In the genomic region with DNA sequence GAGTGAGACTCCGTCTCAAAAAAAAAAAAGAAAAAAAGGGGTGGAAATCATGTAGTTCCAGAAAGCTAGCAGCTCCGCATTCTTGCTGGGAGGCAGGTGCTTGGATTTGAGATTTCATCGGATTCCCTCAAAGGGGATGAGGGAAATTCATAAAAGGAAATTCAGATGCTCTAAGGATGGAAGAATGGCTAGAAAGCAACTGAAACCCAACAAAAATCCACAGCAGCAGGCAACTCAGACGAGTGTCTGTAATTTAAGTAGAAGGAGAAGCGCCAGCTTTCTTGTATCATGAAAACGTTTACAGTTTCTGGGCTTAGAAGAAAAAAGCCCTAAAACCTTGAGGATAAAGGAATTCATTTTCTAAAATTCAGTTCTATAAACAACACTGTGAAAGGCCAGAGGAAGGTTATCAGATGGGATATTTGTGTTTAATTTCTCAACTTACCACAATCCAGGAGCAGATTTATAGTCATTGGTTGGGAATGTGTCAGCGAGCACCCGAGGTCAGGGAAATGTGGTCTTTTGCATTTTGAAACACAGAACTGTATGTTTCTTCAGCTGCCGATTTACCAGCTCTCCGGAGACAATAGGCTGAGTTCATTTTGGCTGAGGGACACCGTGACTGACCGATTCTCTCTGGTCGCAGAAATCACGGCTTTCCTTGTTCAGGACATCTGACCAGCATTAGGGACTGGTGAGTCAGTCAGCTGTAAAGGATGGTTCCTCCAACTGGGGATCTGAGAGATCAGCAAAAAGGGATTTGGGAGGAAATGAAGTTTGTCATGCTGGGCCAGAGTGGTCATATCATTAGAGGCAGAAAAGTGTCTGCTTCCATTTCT, we compare ENCODE assay signal across 10 cellular contexts.
A peak's percentile ranks its signal among the peaks of the same experiment; 100 is the strongest.
DNase-seq lines count a peak whose midpoint lies in the region; ATAC-seq, FAIRE-seq and TF ChIP-seq lines count a peak whose summit lies in the region.
"Had no signal": no experiment of that assay in that cellular context is flagged by ENCODE, and none has a peak within 500 bp of the region (broad histone marks: within the 10 kb centered on the region; RNA-seq: fewer than 3 reads in every experiment).

No MANE protein-coding gene starts in this region.

- H3K9me3 Mint-ChIP-seq in Calu3 (ENCODE audit: low read depth, unreplicated experiment): no peaks in the 10 kb centered on the region

- H3K27ac Mint-ChIP-seq in Calu3 (ENCODE audit: unreplicated experiment): peak overlapping the region; percentile 92

- intact Hi-C loops in Calu3 (cut with micrococcal nuclease; ENCODE audit: unreplicated experiment): loop anchor here (5.0 kb wide), 1 partner anchor 40 kb away; no protein-coding TSS in a partner anchor

- H3K4me3 ChIP-seq in foreskin fibroblast (ENCODE audit: low read depth in 1 of 2, low read length in 2 of 2): peak overlapping the region in 1 of 2 donors; percentile 1

- BruUV-seq in Calu3 (replicated peaks; lab: Mats Ljungman, UMichigan): no TSS peak

- peaks cover 6% of the 10 kb centered on the region for H3K36me3 Mint-ChIP-seq in Calu3 (ENCODE audit: insufficient read depth, unreplicated experiment)

- FAIRE-seq in TTC549 (lab: Jason Lieb, UNC): peak; percentile 98

- CTCF ChIA-PET in Calu3 (lab: Charles Lee): interaction anchor here (0.6 to 1.4 kb wide), 8 partner anchors 16 to 126 kb away, joined by 3 to 9 read pairs (median 3); no protein-coding TSS in a partner anchor

- peaks cover 33% of the 10 kb centered on the region for H3K4me1 Mint-ChIP-seq in Calu3 (ENCODE audit: low read depth, unreplicated experiment)

- H3K27me3 Mint-ChIP-seq in Calu3 (ENCODE audit: unreplicated experiment): no peaks in the 10 kb centered on the region

- ATAC-seq in GM21360 (IDR thresholded peaks at IDR 0.05; ENCODE audit: unreplicated experiment): no peak

- no peak for TF ChIP-seq CTCF in Calu3 (IDR thresholded peaks at IDR 0.05; ENCODE audit: unreplicated experiment)
- TF ChIP-seq CTCF in foreskin fibroblast (IDR thresholded peaks at IDR 0.05; ENCODE audit: low read depth, low read length): no peak

- peak overlapping the region; percentile 41 for H3K4me3 Mint-ChIP-seq in Calu3 (ENCODE audit: low read depth, unreplicated experiment)

- DNase-seq in Calu3 (peak; percentile 33), foreskin fibroblast (peak; percentile 98), pulmonary artery endothelial cell (ENCODE audit: low read depth, low spot score) (peak; percentile 78), mesenteric fat pad (ENCODE audit: low spot score) (no peak), NCI-H526 treated with DMSO at 0.1 percent for 48 hours (lab: John Stamatoyannopoulos, UW) (no peak), NAMALWA (ENCODE audit: low spot score) (no peak)
- DNase-seq: activated gamma-delta T cell treated with Interleukin-2 at 50 U/mL for 16 hours, NCI-H774 had no signal

Comparison
In these comparisons a context has a peak if more than half of its experiments do, and no peak if none do; other contexts are left out.
1. DNase-seq: peak in Calu3 (single experiment), foreskin fibroblast (2 of 2) and pulmonary artery endothelial cell (single experiment); none in mesenteric fat pad (single experiment), NCI-H526 treated with DMSO at 0.1 percent for 48 hours (single experiment) and NAMALWA (single experiment).